Comparison of ENCODE assay signal across 24 cellular contexts in the genomic region with DNA sequence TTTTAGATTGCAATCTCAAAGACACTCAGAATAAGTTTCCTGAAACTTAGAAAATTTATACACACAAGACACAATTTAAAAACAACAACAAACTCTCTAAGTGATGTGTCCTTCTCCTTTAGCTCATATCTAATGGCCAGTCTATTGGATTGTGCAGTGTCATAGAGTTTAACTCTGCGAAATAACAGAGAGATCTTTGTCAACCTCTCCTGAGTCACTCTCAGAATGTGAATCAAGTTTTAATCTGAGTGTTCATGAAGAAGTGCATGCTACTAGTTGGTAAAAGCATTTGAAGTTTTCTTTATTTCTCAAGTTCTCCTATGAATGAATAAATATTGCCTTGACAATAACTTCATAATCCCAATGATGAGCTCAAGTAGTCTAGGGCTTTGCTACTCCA.
DNase-seq lines count a peak whose midpoint lies in the region; ATAC-seq, FAIRE-seq and TF ChIP-seq lines count a peak whose summit lies in the region.
"Had no signal": no experiment of that assay in that cellular context is flagged by ENCODE, and none has a peak within 500 bp of the region (broad histone marks: within the 10 kb centered on the region; RNA-seq: fewer than 3 reads in every experiment).

No MANE protein-coding gene starts in this region.

- intact Hi-C loops in upper lobe of right lung (cut with DNase I): no loop called here

- H3K9me3 ChIP-seq in upper lobe of right lung: no peaks in the 10 kb centered on the region
- H3K9me3 ChIP-seq: BE2C, BLaER1, Caco-2 had no signal

- ATAC-seq in GM18907 (IDR thresholded peaks at IDR 0.05; ENCODE audit: unreplicated experiment): no peak
- no peak for ATAC-seq in upper lobe of right lung

- no peak overlapping the region for H3K27ac ChIP-seq in upper lobe of right lung
- H3K27ac ChIP-seq: BLaER1 had no signal

- FAIRE-seq in frontal cortex (lab: Jason Lieb, UNC): peak; percentile 42
- FAIRE-seq: A204.1, D721Med, G401.6, GM12891 had no signal

- no peaks in the 10 kb centered on the region for H3K27me3 ChIP-seq in upper lobe of right lung
- H3K27me3 ChIP-seq: BE2C, BLaER1 had no signal

- no peak overlapping the region for H3K4me3 ChIP-seq in upper lobe of right lung
- H3K4me3 ChIP-seq: BLaER1 had no signal

- H3K36me3 ChIP-seq in upper lobe of right lung: no peaks in the 10 kb centered on the region
- H3K36me3 ChIP-seq: BE2C, BLaER1 had no signal

- DNase-seq in COLO829 (ENCODE audit: low spot score) (peak; percentile 63), RPMI7951 (ENCODE audit: low read depth) (peak; percentile 6), frontal cortex (ENCODE audit: low spot score in 2 of 2) (no peak), medulla oblongata (ENCODE audit: extremely low spot score) (peak; percentile 38), NCI-H526 (lab: John Stamatoyannopoulos, UW) (no peak), T1000 (lab: John Stamatoyannopoulos, UW) (no peak), upper lobe of right lung (no peak)
- DNase-seq: 8988T; ACHN; BE2C; C1 segment of cervical spinal cord; Caco-2; Calu3; CD4-positive, alpha-beta memory T cell; CD4-positive, CD25-positive, alpha-beta regulatory T cell; CD8-positive, alpha-beta memory T cell; DMS79 treated with DMSO at 0.1 percent for 48 hours; GF-D8 had no signal

- TF ChIP-seq CTCF in upper lobe of right lung (IDR thresholded peaks at IDR 0.05): no peak

- H3K4me1 ChIP-seq in upper lobe of right lung: no peaks in the 10 kb centered on the region
- H3K4me1 ChIP-seq: BE2C, BLaER1, Caco-2 had no signal

Comparison
In these comparisons a context has a peak if more than half of its experiments do, and no peak if none do; other contexts are left out.
1. DNase-seq: peak in COLO829 (single experiment), RPMI7951 (single experiment) and medulla oblongata (single experiment); none in frontal cortex (0 of 2), NCI-H526 (0 of 2), T1000 (single experiment) and upper lobe of right lung (single experiment).